ENCODE assay signal across 18 cellular contexts in genomic region chr3:13199899-13200451, GRCh38.
"Had no signal": no experiment of that assay in that cellular context is flagged by ENCODE, and none has a peak within 500 bp of the region (broad histone marks: within the 10 kb centered on the region; RNA-seq: fewer than 3 reads in every experiment).

No MANE protein-coding gene starts in this region.

- H3K27ac Mint-ChIP-seq: activated CD4-positive, alpha-beta memory T cell treated with anti-CD3 and anti-CD28 coated beads for 36 hours; activated CD4-positive, alpha-beta T cell treated with anti-CD3 and anti-CD28 coated beads for 36 hours; activated T-helper 17 cell treated with anti-CD3 and anti-CD28 coated beads, Interleukin-2, amount 50 U/mL, for 72 hours; memory B cell; natural killer cell; stimulated activated naive CD8-positive, alpha-beta T cell treated with anti-CD3 and anti-CD28 coated beads, Interleukin-15, Interleukin-2, amounts not matched to agents 100 ng/mL and 50 ng/mL, for 24 hours had no signal

- H3K4me3 ChIP-seq: coronary artery, prostate gland, right atrium auricular region, tibial nerve, vagina had no signal

- H3K9me3 Mint-ChIP-seq: activated CD4-positive, alpha-beta memory T cell treated with anti-CD3 and anti-CD28 coated beads for 36 hours; activated T-helper 17 cell treated with anti-CD3 and anti-CD28 coated beads, Interleukin-2, amount 50 U/mL, for 72 hours; central memory CD8-positive, alpha-beta T cell; memory B cell; natural killer cell; stimulated activated naive CD8-positive, alpha-beta T cell treated with anti-CD3 and anti-CD28 coated beads, Interleukin-15, Interleukin-2, amounts not matched to agents 100 ng/mL and 50 ng/mL, for 24 hours had no signal

- DNase-seq: activated CD4-positive, alpha-beta memory T cell treated with anti-CD3 and anti-CD28 coated beads for 36 hours; activated CD4-positive, alpha-beta T cell treated with anti-CD3 and anti-CD28 coated beads for 36 hours; activated naive CD4-positive, alpha-beta T cell; brain microvascular endothelial cell; natural killer cell; occipital lobe; SW 1271; T-helper 2 cell; WERI-Rb-1 had no signal

- ATAC-seq: activated CD4-positive, alpha-beta T cell treated with anti-CD3 and anti-CD28 coated beads for 36 hours; activated T-helper 17 cell treated with anti-CD3 and anti-CD28 coated beads, Interleukin-2, amount 50 U/mL, for 72 hours had no signal

- H3K4me3 Mint-ChIP-seq: activated CD4-positive, alpha-beta memory T cell treated with anti-CD3 and anti-CD28 coated beads for 36 hours; activated CD4-positive, alpha-beta T cell treated with anti-CD3 and anti-CD28 coated beads for 36 hours; activated T-helper 17 cell treated with anti-CD3 and anti-CD28 coated beads, Interleukin-2, amount 50 U/mL, for 72 hours; central memory CD8-positive, alpha-beta T cell; memory B cell; natural killer cell; stimulated activated naive CD8-positive, alpha-beta T cell treated with anti-CD3 and anti-CD28 coated beads, Interleukin-15, Interleukin-2, amounts not matched to agents 100 ng/mL and 50 ng/mL, for 24 hours had no signal

- H3K27me3 ChIP-seq: right atrium auricular region, vagina had no signal

- H3K36me3 ChIP-seq: brain microvascular endothelial cell, prostate gland, right atrium auricular region, tibial nerve, vagina, WERI-Rb-1 had no signal

- H3K36me3 Mint-ChIP-seq: activated CD4-positive, alpha-beta memory T cell treated with anti-CD3 and anti-CD28 coated beads for 36 hours; memory B cell; natural killer cell had no signal

- H3K4me1 Mint-ChIP-seq: central memory CD8-positive, alpha-beta T cell had no signal
